ENCODE assay signal across 11 cellular contexts in genomic region chr2:30149513-30149912, GRCh38. TPM values are rescaled to one million over a fixed set of nuclear protein-coding genes. Genes with fewer than 3 reads are reported as not detected.
DNase-seq lines count a peak whose midpoint lies in the region; ATAC-seq and TF ChIP-seq lines count a peak whose summit lies in the region.
"Had no signal": no experiment of that assay in that cellular context is flagged by ENCODE, and none has a peak within 500 bp of the region (broad histone marks: within the 10 kb centered on the region; RNA-seq: fewer than 3 reads in every experiment).

No MANE protein-coding gene starts in this region.

- peaks cover 26% of the 10 kb centered on the region for H3K36me3 Mint-ChIP-seq in activated CD8-positive, alpha-beta T cell treated with anti-CD3 and anti-CD28 coated beads for 36 hours (ENCODE audit: low read depth)

- ATAC-seq in activated CD8-positive, alpha-beta T cell treated with anti-CD3 and anti-CD28 coated beads for 36 hours: no peak
- ATAC-seq in upper lobe of left lung (ENCODE audit: low FRiP score in 2 of 2) (no peak), GM18520 (IDR thresholded peaks at IDR 0.05; ENCODE audit: unreplicated experiment) (no peak), HG03280 (IDR thresholded peaks at IDR 0.05; ENCODE audit: unreplicated experiment) (no peak), HG02970 (IDR thresholded peaks at IDR 0.05; ENCODE audit: low FRiP score, unreplicated experiment) (no peak)

- TF ChIP-seq EP300 in upper lobe of left lung (IDR thresholded peaks at IDR 0.05): no peak

- peaks cover 0 to 17% (median 2%) of the 10 kb centered on the region in 4 donors for H3K36me3 ChIP-seq in upper lobe of left lung
- H3K36me3 ChIP-seq: colonic mucosa had no signal

- peak overlapping the region; percentile 78 for H3K4me3 Mint-ChIP-seq in activated CD8-positive, alpha-beta T cell treated with anti-CD3 and anti-CD28 coated beads for 36 hours

- no peak for TF ChIP-seq CTCF in activated CD8-positive, alpha-beta T cell treated with anti-CD3 and anti-CD28 coated beads for 36 hours (IDR thresholded peaks at IDR 0.05)
- no peak for TF ChIP-seq CTCF in upper lobe of left lung (IDR thresholded peaks at IDR 0.05)

- DNase-seq in stimulated activated CD4-positive, alpha-beta T cell treated with anti-CD3 and anti-CD28 coated beads, Interleukin-1b, Interleukin-23, amount 100 ng/mL, for 48 hours: peak; percentile 37
- no peak for DNase-seq in stimulated activated CD4-positive, alpha-beta T cell treated with anti-CD3 and anti-CD28 coated beads, Interleukin-12 subunit alpha, Interleukin-12 subunit beta, amount 100 ng/mL, for 4 hours
- DNase-seq in activated CD8-positive, alpha-beta T cell treated with anti-CD3 and anti-CD28 coated beads for 36 hours: peak; percentile 32
- peak; percentile 40 for DNase-seq in iris pigment epithelial cell (ENCODE audit: low read depth)
- DNase-seq in upper lobe of left lung: no peak
- DNase-seq: colonic mucosa, Kasumi-1 had no signal

- H3K9me3 ChIP-seq in upper lobe of left lung: no peaks in the 10 kb centered on the region
- H3K9me3 ChIP-seq: colonic mucosa had no signal

- CTCF ChIA-PET in activated CD8-positive, alpha-beta T cell treated with anti-CD3 and anti-CD28 coated beads for 36 hours (lab: Charles Lee): interaction anchor here (1.4 to 9.1 kb wide), 6 partner anchors 11 to 565 kb away, joined by 4 to 111 read pairs (median 16); no protein-coding TSS in a partner anchor

- peak overlapping the region in 3 of 4 donors; percentile 64 to 100 (median 100) for H3K27ac ChIP-seq in upper lobe of left lung
- H3K27ac ChIP-seq: colonic mucosa had no signal

- no peaks in the 10 kb centered on the region for H3K27me3 Mint-ChIP-seq in activated CD8-positive, alpha-beta T cell treated with anti-CD3 and anti-CD28 coated beads for 36 hours

- H3K4me1 ChIP-seq in upper lobe of left lung: peaks cover 43 to 60% (median 46%) of the 10 kb centered on the region in 4 donors

- peaks cover 66% of the 10 kb centered on the region for H3K4me1 Mint-ChIP-seq in activated CD8-positive, alpha-beta T cell treated with anti-CD3 and anti-CD28 coated beads for 36 hours (ENCODE audit: low read depth)

- H3K27me3 ChIP-seq in upper lobe of left lung: no peaks in the 10 kb centered on the region
- H3K27me3 ChIP-seq: colonic mucosa had no signal

- WGBS in upper lobe of left lung, 2 donors: 28 to 30% methylated on average over 6 of the region's 6 CpGs

- POLR2A ChIA-PET in activated CD8-positive, alpha-beta T cell treated with anti-CD3 and anti-CD28 coated beads for 36 hours (lab: Charles Lee): interaction anchor here (1.2 to 2.5 kb wide), 3 partner anchors 9 to 272 kb away, joined by 3 to 15 read pairs (median 3); no protein-coding TSS in a partner anchor

- H3K4me3 ChIP-seq in upper lobe of left lung: peak overlapping the region in 1 of 4 donors; percentile 2
- H3K4me3 ChIP-seq: colonic mucosa had no signal

- intact Hi-C loops in activated CD8-positive, alpha-beta T cell treated with anti-CD3 and anti-CD28 coated beads for 36 hours (cut with micrococcal nuclease): loop anchor here (5.0 kb wide), 1 partner anchor 78 kb away; no protein-coding TSS in a partner anchor

- TF ChIP-seq POLR2A in upper lobe of left lung (IDR thresholded peaks at IDR 0.05): no peak

- peak overlapping the region; percentile 67 for H3K27ac Mint-ChIP-seq in activated CD8-positive, alpha-beta T cell treated with anti-CD3 and anti-CD28 coated beads for 36 hours
- H3K27ac Mint-ChIP-seq: T-helper 1 cell treated with Interleukin-12 subunit alpha and Interleukin-12 subunit beta and Interleukin-4 antibody, amounts not matched to agents 30 μg/mL and 1 μg/mL, for 36 hours had no signal

- H3K9me3 Mint-ChIP-seq in activated CD8-positive, alpha-beta T cell treated with anti-CD3 and anti-CD28 coated beads for 36 hours: no peaks in the 10 kb centered on the region
- H3K9me3 Mint-ChIP-seq: T-helper 1 cell treated with Interleukin-12 subunit alpha and Interleukin-12 subunit beta and Interleukin-4 antibody, amounts not matched to agents 30 μg/mL and 1 μg/mL, for 36 hours had no signal

RNA-seq across cellular contexts. Expression of gene YPEL5, which starts 2.7 kb away (rescaled TPM):
- 10 to 100 TPM; 28.0 to 28.4 TPM for total RNA-seq in activated CD8-positive, alpha-beta T cell treated with anti-CD3 and anti-CD28 coated beads for 36 hours
- total RNA-seq in upper lobe of left lung: 100 to 1,000 TPM in 2 of 6 donors, 10 to 100 TPM in 4; 51.9 to 107 (median 85.8) TPM

Comparison
In these comparisons a context has a peak if more than half of its experiments do, and no peak if none do; other contexts are left out.
1. DNase-seq: peak in stimulated activated CD4-positive, alpha-beta T cell treated with anti-CD3 and anti-CD28 coated beads, Interleukin-1b, Interleukin-23, amount 100 ng/mL, for 48 hours (single experiment), activated CD8-positive, alpha-beta T cell treated with anti-CD3 and anti-CD28 coated beads for 36 hours (single experiment) and iris pigment epithelial cell (single experiment); none in stimulated activated CD4-positive, alpha-beta T cell treated with anti-CD3 and anti-CD28 coated beads, Interleukin-12 subunit alpha, Interleukin-12 subunit beta, amount 100 ng/mL, for 4 hours (single experiment) and upper lobe of left lung (0 of 2).